15 cellular contexts compared by ENCODE assay signal in the genomic region with DNA sequence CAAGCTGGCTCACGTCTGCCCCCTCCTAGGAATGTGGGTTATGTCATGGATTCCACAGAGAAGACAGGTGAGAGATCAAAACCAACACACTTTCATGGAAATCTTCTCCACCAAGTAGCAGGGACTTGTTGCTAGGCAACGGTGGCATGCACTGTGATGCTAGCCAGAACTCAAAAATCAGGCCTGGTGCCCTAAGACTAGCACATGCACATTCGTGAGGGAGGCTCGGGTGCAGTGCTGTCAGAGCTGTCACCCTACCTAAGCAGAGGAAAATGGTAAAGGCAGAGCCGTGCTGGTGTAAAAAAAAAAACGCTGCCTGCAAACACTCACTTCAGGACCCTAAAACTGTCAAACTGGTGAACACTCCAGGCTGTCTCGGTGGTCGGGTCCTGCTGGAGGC. TPM values are rescaled to one million over a fixed set of nuclear protein-coding genes. Genes with fewer than 3 reads are reported as not detected.
"Had no signal": no experiment of that assay in that cellular context is flagged by ENCODE, and none has a peak within 500 bp of the region (broad histone marks: within the 10 kb centered on the region; RNA-seq: fewer than 3 reads in every experiment).

No MANE protein-coding gene starts in this region.

RNA-seq across cellular contexts. Expression of a gene that starts 52.2 kb away (rescaled TPM):
- total RNA-seq: activated B cell treated with CpG ODN at 0.5 μM for 24 hours; activated CD4-positive, alpha-beta memory T cell treated with anti-CD3 and anti-CD28 coated beads for 36 hours; activated CD4-positive, alpha-beta memory T cell treated with anti-CD3 and anti-CD28 coated beads, Interleukin-2, amount 10 ng/mL, durations not matched to agents 7 days and 5 days; activated CD4-positive, alpha-beta T cell treated with anti-CD3 and anti-CD28 coated beads for 36 hours; activated CD4-positive, alpha-beta T cell treated with anti-CD3 and anti-CD28 coated beads, Interleukin-2, amount 10 ng/mL, durations not matched to agents 24 days and 14 days; activated CD4-positive, alpha-beta T cell treated with anti-CD3 and anti-CD28 coated beads, Interleukin-2, amount 10 ng/mL, durations not matched to agents 7 days and 5 days; activated CD8-positive, alpha-beta memory T cell treated with anti-CD3 and anti-CD28 coated beads for 36 hours; activated CD8-positive, alpha-beta memory T cell treated with anti-CD3 and anti-CD28 coated beads, Interleukin-2, amount 10 ng/mL, durations not matched to agents 7 days and 5 days; activated CD8-positive, alpha-beta T cell treated with anti-CD3 and anti-CD28 coated beads for 36 hours; activated CD8-positive, alpha-beta T cell treated with anti-CD3 and anti-CD28 coated beads, Interleukin-2, amount 10 ng/mL, durations not matched to agents 7 days and 5 days; T-cell; T-helper 1 cell treated with Interleukin-12 subunit alpha and Interleukin-12 subunit beta and Interleukin-4 antibody, amounts not matched to agents 30 ng/mL and 1 ng/mL, for 36 hours; T-helper 17 cell; T-helper 2 cell treated with Interferon-gamma antibody and Interleukin-4, amounts not matched to agents 100 ng/mL and 5 ng/mL, for 36 hours; WTC11 had no signal
